Comparison of ENCODE assay signal across 8 cellular contexts in the genomic region with DNA sequence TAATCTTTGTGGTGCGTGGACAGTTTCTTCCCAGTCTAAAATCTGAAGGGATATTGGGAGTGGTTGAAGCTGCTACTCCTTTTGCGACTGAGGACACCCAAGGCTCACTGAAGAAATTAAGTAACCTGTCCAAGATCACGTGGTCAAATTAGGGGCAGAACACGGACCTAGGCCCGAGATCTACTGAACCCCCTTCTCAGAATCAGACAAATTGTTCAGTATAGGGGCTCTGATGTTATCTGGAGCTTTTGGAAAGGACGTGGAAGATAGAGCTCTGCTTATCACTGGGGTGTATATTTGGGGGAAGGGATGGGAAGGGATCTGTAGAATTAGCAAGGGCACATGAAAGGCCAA. TPM values are rescaled to one million over a fixed set of nuclear protein-coding genes. Genes with fewer than 3 reads are reported as not detected.
A peak's percentile ranks its signal among the peaks of the same experiment; 100 is the strongest.
DNase-seq lines count a peak whose midpoint lies in the region; ATAC-seq, FAIRE-seq and TF ChIP-seq lines count a peak whose summit lies in the region.

No MANE protein-coding gene starts in this region.

- no peak overlapping the region for H2BK15ac ChIP-seq in H1 (ENCODE audit: low read length)

- H3K23me2 ChIP-seq in H1 (ENCODE audit: low read depth, low read length): peaks cover 6% of the 10 kb centered on the region

- FAIRE-seq in H1 (lab: Jason Lieb, UNC): no peak

- H2BK120ac ChIP-seq in H1 (replicated peaks; ENCODE audit: low read depth, low read length): no peak overlapping the region

- H3K56ac ChIP-seq in H1 (replicated peaks; ENCODE audit: insufficient read length, low read depth, low read length): no peak overlapping the region

- TF ChIP-seq RAD21 in H1 (IDR thresholded peaks at IDR 0.05 in 1 of 2, conservative IDR thresholded peaks at IDR 0.05 in 1 of 2; ENCODE audit: low read depth in 2 of 2, low read length in 2 of 2): no peak

- H2BK12ac ChIP-seq in H1 (ENCODE audit: low read depth, low read length): no peak overlapping the region

- ATAC-seq in HG02763 (IDR thresholded peaks at IDR 0.05; ENCODE audit: unreplicated experiment) (no peak), GM19324 (IDR thresholded peaks at IDR 0.05; ENCODE audit: low FRiP score, unreplicated experiment) (no peak), HG03442 (IDR thresholded peaks at IDR 0.05; ENCODE audit: unreplicated experiment) (no peak)

- no peak overlapping the region for H4K8ac ChIP-seq in H1 (ENCODE audit: extremely low read depth, insufficient read depth, low read length)

- no peak overlapping the region for H2AK5ac ChIP-seq in H1 (ENCODE audit: low read depth, low read length)

- no peak for TF ChIP-seq CTCF in MM.1S (IDR thresholded peaks at IDR 0.05; ENCODE audit: low read length)
- no peak for TF ChIP-seq CTCF in H1 (IDR thresholded peaks at IDR 0.05; ENCODE audit: control extremely low read depth in 1 of 3, insufficient read depth in 1 of 3, low read depth in 1 of 3, low read length in 3 of 3)
- no peak for TF ChIP-seq CTCF in neutrophil (IDR thresholded peaks at IDR 0.05)

- no peak overlapping the region for H3K23ac ChIP-seq in H1 (ENCODE audit: insufficient read length)

- H4K5ac ChIP-seq in H1 (ENCODE audit: insufficient read length, low read depth, low read length): no peak overlapping the region

- H3K9ac ChIP-seq in MM.1S (ENCODE audit: low read length) (peak overlapping the region; percentile 90), H1 (replicated peaks in 1 of 4; ENCODE audit: extremely low read depth in 1 of 4, low read depth in 3 of 4, low read length in 3 of 4) (peak overlapping the region in 3 of 4 experiments; percentile 20 to 81 (median 77); a peak in 3 of 7 replicates)

- no peak overlapping the region for H3K18ac ChIP-seq in H1 (ENCODE audit: extremely low read depth, low read length)

- H3K4me1 ChIP-seq in MM.1S (ENCODE audit: low read length) (no peaks in the 10 kb centered on the region), H1 (replicated peaks in 1 of 4; ENCODE audit: control insufficient read depth in 3 of 4, insufficient read depth in 4 of 4, low read length in 3 of 4) (no peaks in the 10 kb centered on the region), neutrophil (ENCODE audit: control insufficient read depth in 1 of 2, insufficient read depth in 1 of 2, low read depth in 1 of 2, low read length in 1 of 2) (peaks cover 17 to 25% of the 10 kb centered on the region in 2 experiments)

- H3K4me3 ChIP-seq in MM.1S (ENCODE audit: low read length): peak overlapping the region; percentile 93
- H3K4me3 ChIP-seq in H1 (ENCODE audit: extremely low read depth in 1 of 4, insufficient read depth in 2 of 4, low read depth in 3 of 4, low read length in 4 of 4): peak overlapping the region; percentile 72 to 91 (median 80)
- peak overlapping the region; percentile 71 to 77 for H3K4me3 ChIP-seq in neutrophil (ENCODE audit: low read depth in 1 of 2, low read length in 1 of 2)

- H3K4me2 ChIP-seq in MM.1S (ENCODE audit: low read depth, low read length): peak overlapping the region; percentile 96
- H3K4me2 ChIP-seq in H1 (ENCODE audit: insufficient read depth in 1 of 2, low read depth in 2 of 2, low read length in 2 of 2): peak overlapping the region; percentile 66 to 87

- H3K27me3 ChIP-seq in MM.1S (replicated peaks; ENCODE audit: insufficient read depth, low read length) (no peaks in the 10 kb centered on the region), H1 (replicated peaks in 1 of 4; ENCODE audit: control insufficient read depth in 3 of 4, extremely low read depth in 1 of 4, insufficient read depth in 3 of 4, low read length in 3 of 4) (no peaks in the 10 kb centered on the region), neutrophil (peaks cover 6% of the 10 kb centered on the region)

- no peak overlapping the region for H2BK20ac ChIP-seq in H1 (ENCODE audit: low read length)

- no peak for TF ChIP-seq POLR2A in H1 (IDR thresholded peaks at IDR 0.05; ENCODE audit: control extremely low read depth in 1 of 2, low read depth in 2 of 2, low read length in 2 of 2)

- H3K14ac ChIP-seq in H1 (ENCODE audit: insufficient read length): no peak overlapping the region

- H4K91ac ChIP-seq in H1 (replicated peaks; ENCODE audit: insufficient read length, low read length): no peak overlapping the region

- H3K79me2 ChIP-seq in MM.1S (ENCODE audit: low read length): peaks cover 5% of the 10 kb centered on the region; the same call in 1 of the 2 replicates
- H3K79me2 ChIP-seq in H1 (ENCODE audit: control insufficient read depth in 1 of 2, insufficient read depth in 2 of 2, low read length in 2 of 2): no peaks in the 10 kb centered on the region

- DNase-seq in Caki2 (ENCODE audit: low read depth) (peak; percentile 26), MM.1S (no peak), H1 (ENCODE audit: low read depth in 1 of 2, low spot score in 2 of 2) (no peak)
- DNase-seq in central memory CD4-positive, alpha-beta T cell: no peak

- no peak overlapping the region for H3K4ac ChIP-seq in H1 (replicated peaks; ENCODE audit: insufficient read length, low read depth, low read length)

- H3K9me3 ChIP-seq in MM.1S (replicated peaks; ENCODE audit: insufficient read depth, low read length) (no peaks in the 10 kb centered on the region), H1 (ENCODE audit: insufficient read depth in 2 of 2, low read depth in 1 of 2, low read length in 1 of 2) (no peaks in the 10 kb centered on the region), neutrophil (no peaks in the 10 kb centered on the region)

- peak overlapping the region; percentile 90; the same call in 1 of the 2 replicates for H2BK5ac ChIP-seq in H1 (ENCODE audit: low read depth, low read length)

- no peaks in the 10 kb centered on the region for H4K20me1 ChIP-seq in MM.1S (ENCODE audit: insufficient read depth, low read length)
- no peaks in the 10 kb centered on the region for H4K20me1 ChIP-seq in H1 (replicated peaks in 1 of 2; ENCODE audit: control insufficient read depth in 1 of 2, insufficient read depth in 2 of 2, low read length in 2 of 2)

- H3F3A ChIP-seq in MM.1S (ENCODE audit: insufficient read depth, low read length): no peaks in the 10 kb centered on the region

- H3K27ac ChIP-seq in MM.1S (ENCODE audit: low read length) (peak overlapping the region; percentile 33; the same call in 1 of the 2 replicates), H1 (ENCODE audit: low read depth, low read length) (peak overlapping the region; percentile 69; the same call in 1 of the 2 replicates), neutrophil (no peak overlapping the region)

- no peaks in the 10 kb centered on the region for H3K9me2 ChIP-seq in MM.1S (replicated peaks; ENCODE audit: insufficient read depth, low read length)

- H3K36me3 ChIP-seq in MM.1S (replicated peaks; ENCODE audit: insufficient read depth, low read length) (no peaks in the 10 kb centered on the region), H1 (ENCODE audit: control insufficient read depth in 2 of 4, insufficient read depth in 4 of 4, low read length in 3 of 4) (no peaks in the 10 kb centered on the region), neutrophil (no peaks in the 10 kb centered on the region)

- 20% methylated on average over 6 of the region's 6 CpGs; no CpG with 5 or more reads in 1 of the 2 experiments for WGBS in H1 (ENCODE audit: extremely low coverage in 1 of 2, insufficient coverage in 1 of 2, insufficient read length in 1 of 2, insufficient replicate concordance in 2 of 2, low coverage in 1 of 2, low lambda C conversion rate in 2 of 2, missing lambda C conversion rate in 1 of 2), 2 experiments

- POLR2A ChIA-PET in H1 (lab: Charles Lee; ENCODE audit: partially characterized antibody): interaction anchor here (0.7 to 3.2 kb wide), 7 partner anchors 10 to 288 kb away, joined by 3 to 12 read pairs (median 3); a partner anchor contains a TSS

- in situ Hi-C loops in Caki2 (cut with HindIII; ENCODE audit: low pct_unique_long_range_greater_than_20kb, low sequenced_read_pairs): no loop called here

- H3K79me1 ChIP-seq in H1 (ENCODE audit: low read depth, low read length): no peaks in the 10 kb centered on the region

- CTCF ChIA-PET in H1 (lab: Charles Lee; ENCODE audit: partially characterized antibody): interaction anchor here (0.6 to 2.1 kb wide), 16 partner anchors 9 to 523 kb away, joined by 3 to 12 read pairs (median 4); no protein-coding TSS in a partner anchor

- H2AFZ ChIP-seq in MM.1S (ENCODE audit: low read length) (peak overlapping the region; percentile 98), H1 (ENCODE audit: low read length) (peak overlapping the region; percentile 86)

- no peak for TF ChIP-seq EP300 in H1 (IDR thresholded peaks at IDR 0.05; ENCODE audit: borderline replicate concordance in 1 of 2, low read depth in 2 of 2, low read length in 2 of 2)

TF ChIP-seq in H1, 55 proteins besides CTCF, POLR2A, EP300 and RAD21:
- TF ChIP-seq SP2 (IDR thresholded peaks at IDR 0.05; ENCODE audit: low read length) (no peak), JUN (IDR thresholded peaks at IDR 0.05; ENCODE audit: low read depth, low read length) (no peak), CHD1 (IDR thresholded peaks at IDR 0.05; ENCODE audit: low read depth, low read length) (no peak), CEBPB (IDR thresholded peaks at IDR 0.05; ENCODE audit: low read depth, low read length) (no peak)
- TF ChIP-seq, protein P1, sequence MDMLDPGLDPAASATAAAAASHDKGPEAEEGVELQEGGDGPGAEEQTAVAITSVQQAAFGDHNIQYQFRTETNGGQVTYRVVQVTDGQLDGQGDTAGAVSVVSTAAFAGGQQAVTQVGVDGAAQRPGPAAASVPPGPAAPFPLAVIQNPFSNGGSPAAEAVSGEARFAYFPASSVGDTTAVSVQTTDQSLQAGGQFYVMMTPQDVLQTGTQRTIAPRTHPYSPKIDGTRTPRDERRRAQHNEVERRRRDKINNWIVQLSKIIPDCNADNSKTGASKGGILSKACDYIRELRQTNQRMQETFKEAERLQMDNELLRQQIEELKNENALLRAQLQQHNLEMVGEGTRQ (IDR thresholded peaks at IDR 0.05; ENCODE audit: low read length): peak; percentile 40; the same call in 1 of the 2 replicates
- TF ChIP-seq, protein P2, sequence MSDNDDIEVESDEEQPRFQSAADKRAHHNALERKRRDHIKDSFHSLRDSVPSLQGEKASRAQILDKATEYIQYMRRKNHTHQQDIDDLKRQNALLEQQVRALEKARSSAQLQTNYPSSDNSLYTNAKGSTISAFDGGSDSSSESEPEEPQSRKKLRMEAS (IDR thresholded peaks at IDR 0.05): 0 out of 2 replicates have a peak, but pooled peaks have one; percentile 0

RNA-seq across cellular contexts. Expression of a gene that starts 0.9 kb away (rescaled TPM):
- 9.8 and 12.3 TPM in 2 replicates for total RNA-seq in Caki2 (2014; rRNA removed; shearing (Covaris generic); ENCODE audit: low replicate concordance)
- 15.8 and 19.5 TPM in 2 replicates for total RNA-seq in H1 (2021; fragmentation: NEBNext Ultra II Directional; extraction: Animal tissue kit (Norgen Biotek cat#: 25700))
- 5.0 and 6.7 TPM in 2 replicates for polyA plus RNA-seq in H1 (2011; rRNA removed)
- 7.7 TPM for polyA plus RNA-seq in H1 (2011; cell fraction: cytosol; rRNA removed)
- polyA plus RNA-seq in H1 (2011; cell fraction: nucleus; rRNA removed): 11.3 TPM
- polyA plus RNA-seq in H1 (2012, experiment 1 of 2): 11.0 to 15.4 TPM (median 12.1 TPM) in 4 replicates
- polyA plus RNA-seq in H1 (2012, experiment 2 of 2): 2.4 TPM
- 6.0 TPM for polyA plus RNA-seq in H1 (2013, experiment 1 of 2)
- polyA plus RNA-seq in H1 (2013, experiment 2 of 2): 6.6 TPM
- polyA minus RNA-seq in H1 (2011; rRNA and poly(A)+ RNA removed): 75.0 and 86.1 TPM in 2 replicates
- polyA minus RNA-seq in H1 (2011; cell fraction: cytosol; rRNA and poly(A)+ RNA removed): 21.8 TPM
- 49.2 TPM for polyA minus RNA-seq in H1 (2011; cell fraction: nucleus; rRNA and poly(A)+ RNA removed)
